Comparison of ENCODE assay signal across 2 cellular contexts in the genomic region with DNA sequence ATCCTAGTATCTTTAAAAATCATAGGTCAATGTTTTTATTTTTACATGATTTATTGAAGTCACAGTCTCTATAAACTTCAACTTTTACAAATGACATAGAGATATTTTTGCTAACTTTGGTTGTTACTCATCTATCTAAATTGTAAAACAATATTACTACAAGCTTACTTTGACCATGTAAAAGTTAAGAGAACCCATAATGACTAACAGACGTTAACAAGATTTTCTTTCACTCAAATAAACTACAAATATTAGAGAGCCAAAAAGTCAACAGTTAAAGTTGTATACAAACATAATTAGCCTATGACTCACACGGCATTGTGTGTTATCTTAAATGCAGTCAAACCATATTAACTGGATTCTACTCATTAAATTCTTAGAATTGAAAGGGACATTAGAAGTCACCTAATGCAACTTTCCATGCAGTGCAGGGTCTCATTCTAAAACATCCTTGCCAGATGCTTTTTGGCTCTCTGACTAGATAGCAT.
A peak's percentile ranks its signal among the peaks of the same experiment; 100 is the strongest.
TF ChIP-seq lines count a peak whose summit lies in the region.

No MANE protein-coding gene starts in this region.

TF ChIP-seq in IMR-90, 13 proteins besides CTCF, POLR2A, EP300 and RAD21:
- TF ChIP-seq RFX5 (IDR thresholded peaks at IDR 0.05; ENCODE audit: low read depth, low read length), result no peak
- TF ChIP-seq CEBPB (IDR thresholded peaks at IDR 0.05; ENCODE audit: low read depth, low read length), result no peak
- no peak for TF ChIP-seq SMC3 (IDR thresholded peaks at IDR 0.05; ENCODE audit: low read depth, low read length)
- no peak for TF ChIP-seq RCOR1 (IDR thresholded peaks at IDR 0.05; ENCODE audit: insufficient replicate concordance, low read length)
- TF ChIP-seq NFE2L2 (IDR thresholded peaks at IDR 0.05; ENCODE audit: low read depth, low read length), result no peak
- no peak for TF ChIP-seq MAFK (IDR thresholded peaks at IDR 0.05; ENCODE audit: low read depth, low read length)
- no peak for TF ChIP-seq MXI1 (IDR thresholded peaks at IDR 0.05; ENCODE audit: borderline replicate concordance, low read depth, low read length)
- TF ChIP-seq, protein P1, sequence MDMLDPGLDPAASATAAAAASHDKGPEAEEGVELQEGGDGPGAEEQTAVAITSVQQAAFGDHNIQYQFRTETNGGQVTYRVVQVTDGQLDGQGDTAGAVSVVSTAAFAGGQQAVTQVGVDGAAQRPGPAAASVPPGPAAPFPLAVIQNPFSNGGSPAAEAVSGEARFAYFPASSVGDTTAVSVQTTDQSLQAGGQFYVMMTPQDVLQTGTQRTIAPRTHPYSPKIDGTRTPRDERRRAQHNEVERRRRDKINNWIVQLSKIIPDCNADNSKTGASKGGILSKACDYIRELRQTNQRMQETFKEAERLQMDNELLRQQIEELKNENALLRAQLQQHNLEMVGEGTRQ (IDR thresholded peaks at IDR 0.05; ENCODE audit: low read depth, low read length), result no peak
- TF ChIP-seq, protein P2, sequence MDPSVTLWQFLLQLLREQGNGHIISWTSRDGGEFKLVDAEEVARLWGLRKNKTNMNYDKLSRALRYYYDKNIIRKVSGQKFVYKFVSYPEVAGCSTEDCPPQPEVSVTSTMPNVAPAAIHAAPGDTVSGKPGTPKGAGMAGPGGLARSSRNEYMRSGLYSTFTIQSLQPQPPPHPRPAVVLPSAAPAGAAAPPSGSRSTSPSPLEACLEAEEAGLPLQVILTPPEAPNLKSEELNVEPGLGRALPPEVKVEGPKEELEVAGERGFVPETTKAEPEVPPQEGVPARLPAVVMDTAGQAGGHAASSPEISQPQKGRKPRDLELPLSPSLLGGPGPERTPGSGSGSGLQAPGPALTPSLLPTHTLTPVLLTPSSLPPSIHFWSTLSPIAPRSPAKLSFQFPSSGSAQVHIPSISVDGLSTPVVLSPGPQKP (IDR thresholded peaks at IDR 0.05; ENCODE audit: borderline replicate concordance, low read depth, low read length), result no peak
- TF ChIP-seq MAZ (IDR thresholded peaks at IDR 0.05; ENCODE audit: borderline replicate concordance, low read depth, low read length), result no peak
- no peak for TF ChIP-seq FOS (IDR thresholded peaks at IDR 0.05; ENCODE audit: low read depth, low read length)
- no peak for TF ChIP-seq BHLHE40 (IDR thresholded peaks at IDR 0.05; ENCODE audit: low read depth, low read length)
- no peak for TF ChIP-seq CHD1 (IDR thresholded peaks at IDR 0.05; ENCODE audit: low read depth, low read length)
TF ChIP-seq in IMR-90: peak in this region for 0.

TF ChIP-seq in K562, 482 proteins besides CTCF, POLR2A, EP300 and RAD21:
- TF ChIP-seq, protein P2 (CRISPR knock-in tag; IDR thresholded peaks at IDR 0.05), result no peak
- peak; percentile 29; the same call in 1 of the 2 replicates for TF ChIP-seq FOSL1 (tag; conservative IDR thresholded peaks at IDR 0.05)
- no peak for TF ChIP-seq NONO (IDR thresholded peaks at IDR 0.05; ENCODE audit: low read depth in 2 of 2, low read length in 1 of 2)
- no peak for TF ChIP-seq ZNF175 (CRISPR knock-in tag; IDR thresholded peaks at IDR 0.05; ENCODE audit: low read depth)
- TF ChIP-seq, protein P3, sequence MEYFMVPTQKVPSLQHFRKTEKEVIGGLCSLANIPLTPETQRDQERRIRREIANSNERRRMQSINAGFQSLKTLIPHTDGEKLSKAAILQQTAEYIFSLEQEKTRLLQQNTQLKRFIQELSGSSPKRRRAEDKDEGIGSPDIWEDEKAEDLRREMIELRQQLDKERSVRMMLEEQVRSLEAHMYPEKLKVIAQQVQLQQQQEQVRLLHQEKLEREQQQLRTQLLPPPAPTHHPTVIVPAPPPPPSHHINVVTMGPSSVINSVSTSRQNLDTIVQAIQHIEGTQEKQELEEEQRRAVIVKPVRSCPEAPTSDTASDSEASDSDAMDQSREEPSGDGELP (CRISPR knock-in tag; IDR thresholded peaks at IDR 0.05; ENCODE audit: borderline replicate concordance), result no peak
- no peak for TF ChIP-seq CBFA2T3 (IDR thresholded peaks at IDR 0.05)
- TF ChIP-seq ZEB2 (IDR thresholded peaks at IDR 0.05), result no peak
